Comparison of ENCODE assay signal across 8 cellular contexts in the genomic region with DNA sequence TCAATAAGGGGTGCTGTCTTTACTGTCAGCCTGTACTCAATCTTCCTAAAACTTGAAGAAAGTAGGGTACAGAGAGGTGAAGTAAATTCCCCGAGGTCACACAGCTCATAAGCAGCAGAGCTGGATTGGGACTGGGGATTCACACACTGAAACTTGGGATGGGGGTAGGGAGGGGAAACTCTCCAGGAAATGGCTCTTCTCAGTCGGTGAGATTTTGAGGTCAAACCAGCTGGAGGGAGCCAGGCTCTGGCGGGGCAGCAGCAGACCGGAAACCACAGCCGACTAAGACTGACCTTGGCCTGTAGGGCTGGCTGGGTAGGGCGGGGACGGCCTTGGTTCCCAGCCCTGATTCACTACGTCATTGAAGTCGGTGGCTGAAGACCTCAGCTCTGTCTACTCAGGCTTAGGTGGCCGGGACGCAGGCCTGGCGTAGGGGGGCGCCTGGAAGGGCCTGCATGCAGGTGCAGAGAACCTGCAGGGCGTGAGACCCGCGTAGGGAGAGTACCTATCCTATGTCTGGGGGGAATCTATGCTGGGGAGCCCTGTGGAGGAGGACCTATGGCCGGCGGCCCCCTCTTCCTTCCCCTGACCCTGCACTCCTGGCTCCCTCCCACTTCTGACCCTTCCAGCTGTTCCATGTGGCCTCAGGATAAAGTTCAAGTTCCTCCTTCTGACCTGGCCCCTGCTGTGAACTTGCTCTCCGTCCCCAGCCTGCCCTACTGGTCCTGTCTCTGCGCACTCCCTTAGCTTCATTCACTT. TPM values are rescaled to one million over a fixed set of nuclear protein-coding genes. Genes with fewer than 3 reads are reported as not detected.
DNase-seq lines count a peak whose midpoint lies in the region; ATAC-seq and TF ChIP-seq lines count a peak whose summit lies in the region.

No MANE protein-coding gene starts in this region.

- H3K79me2 ChIP-seq in OCI-LY7 (ENCODE audit: insufficient read depth, low read depth, low read length), result no peaks in the 10 kb centered on the region

- peak; percentile 91 to 96 (median 94) for ATAC-seq in right lobe of liver

- no peaks in the 10 kb centered on the region for H3K27me3 ChIP-seq in right lobe of liver

- POLR2A ChIA-PET in OCI-LY7 (lab: Charles Lee), result interaction anchor here (0.6 kb wide), 1 partner anchor 56 kb away, joined by 10 read pairs; no protein-coding TSS in a partner anchor

- H3K36me3 ChIP-seq in OCI-LY7 (ENCODE audit: insufficient read depth, low read length) (no peaks in the 10 kb centered on the region), right lobe of liver (no peaks in the 10 kb centered on the region)

- H4K20me1 ChIP-seq in OCI-LY7 (ENCODE audit: insufficient read depth, low read length), result peaks cover 3% of the 10 kb centered on the region; the same call in 1 of the 2 replicates

- no TSS peak for BruUV-seq in OCI-LY7 (replicated peaks; lab: Mats Ljungman, UMichigan)

- CTCF ChIA-PET in OCI-LY7 (lab: Charles Lee; ENCODE audit: unreplicated experiment), result interaction anchor here (0.6 kb wide), 1 partner anchor 53 kb away, joined by 8 read pairs; no protein-coding TSS in a partner anchor

- peaks cover 30% of the 10 kb centered on the region for H3K4me1 Mint-ChIP-seq in dendritic cell treated with granulocyte-macrophage colony-stimulating factor and Interleukin-4, amounts not matched to agents 40 ng/mL and 50 ng/mL, for 4 days (ENCODE audit: low read depth)
- no peaks in the 10 kb centered on the region for H3K4me1 Mint-ChIP-seq in mesothelial cell of epicardium

- no peak overlapping the region for H3K27ac ChIP-seq in OCI-LY7 (ENCODE audit: low read depth, low read length, poor library complexity, severe bottlenecking)
- peak overlapping the region; percentile 44 to 63 (median 49) for H3K27ac ChIP-seq in right lobe of liver

- no peaks in the 10 kb centered on the region for H3K36me3 Mint-ChIP-seq in dendritic cell treated with granulocyte-macrophage colony-stimulating factor and Interleukin-4, amounts not matched to agents 40 ng/mL and 50 ng/mL, for 4 days (ENCODE audit: low read depth)
- no peaks in the 10 kb centered on the region for H3K36me3 Mint-ChIP-seq in mesothelial cell of epicardium

- H3K9me3 ChIP-seq in OCI-LY7 (ENCODE audit: low read length) (no peaks in the 10 kb centered on the region), right lobe of liver (no peaks in the 10 kb centered on the region)

- TF ChIP-seq POLR2A in right lobe of liver (IDR thresholded peaks at IDR 0.05), result no peak

- H3K9me3 Mint-ChIP-seq in dendritic cell treated with granulocyte-macrophage colony-stimulating factor and Interleukin-4, amounts not matched to agents 40 ng/mL and 50 ng/mL, for 4 days, result no peaks in the 10 kb centered on the region
- H3K9me3 Mint-ChIP-seq in mesothelial cell of epicardium, result no peaks in the 10 kb centered on the region

- H2AFZ ChIP-seq in OCI-LY7 (ENCODE audit: low read length), result no peak overlapping the region

- H3K4me1 ChIP-seq in OCI-LY7 (ENCODE audit: insufficient read depth, low read length, poor library complexity, severe bottlenecking) (peaks cover 6% of the 10 kb centered on the region), right lobe of liver (peaks cover 0 to 4% (median 0%) of the 10 kb centered on the region in 4 donors)

- 8% methylated on average over 5 of the region's 20 CpGs for WGBS in right lobe of liver (ENCODE audit: insufficient coverage, low coverage, low lambda C conversion rate, missing lambda C conversion rate)

- H3K9me2 ChIP-seq in OCI-LY7 (ENCODE audit: insufficient read depth, low read length), result no peaks in the 10 kb centered on the region

- DNase-seq in GM10266 (ENCODE audit: extremely low spot score) (peak; percentile 80), HFF-Myc (ENCODE audit: extremely low read depth, low read depth) (peak; percentile 47), OCI-LY7 (ENCODE audit: low spot score) (peak; percentile 12), right lobe of liver (peak; percentile 68 to 78 (median 74)), superior temporal gyrus (ENCODE audit: extremely low spot score) (peak; percentile 13), mesothelial cell of epicardium (ENCODE audit: low spot score in 2 of 2, unreplicated experiment in 2 of 2) (no peak)
- no peak for DNase-seq in activated CD4-positive, alpha-beta T cell treated with anti-CD3 and anti-CD28 coated beads, Interleukin-2, amount 50 U/mL, for 4 hours

- H3K27me3 Mint-ChIP-seq in dendritic cell treated with granulocyte-macrophage colony-stimulating factor and Interleukin-4, amounts not matched to agents 40 ng/mL and 50 ng/mL, for 4 days, result peaks cover 20% of the 10 kb centered on the region
- peaks cover 13% of the 10 kb centered on the region for H3K27me3 Mint-ChIP-seq in mesothelial cell of epicardium (ENCODE audit: low read depth)

- TF ChIP-seq CTCF in GM10266 (IDR thresholded peaks at IDR 0.05; ENCODE audit: control insufficient read depth, insufficient read depth, low read depth, missing control alignments) (no peak), HFF-Myc (IDR thresholded peaks at IDR 0.05; ENCODE audit: low read depth, low read length, missing control alignments) (no peak), OCI-LY7 (conservative IDR thresholded peaks at IDR 0.05; ENCODE audit: low read length) (no peak), right lobe of liver (IDR thresholded peaks at IDR 0.05) (no peak), mesothelial cell of epicardium (IDR thresholded peaks at IDR 0.05; ENCODE audit: unreplicated experiment) (no peak)

- no peak overlapping the region for H3K4me3 ChIP-seq in HFF-Myc (replicated peaks; ENCODE audit: low read depth, low read length)
- H3K4me3 ChIP-seq in OCI-LY7 (ENCODE audit: low read depth, low read length, poor library complexity, severe bottlenecking), result no peak overlapping the region
- H3K4me3 ChIP-seq in right lobe of liver, result no peak overlapping the region

- intact Hi-C loops in OCI-LY7 (cut with micrococcal nuclease; ENCODE audit: unreplicated experiment), result no loop called here
- intact Hi-C loops in dendritic cell treated with granulocyte-macrophage colony-stimulating factor and Interleukin-4, amounts not matched to agents 40 ng/mL and 50 ng/mL, for 4 days (cut with micrococcal nuclease), result loop anchor here (5.0 to 10.0 kb wide), 2 partner anchors 45 to 57 kb away; a partner anchor contains a TSS
- intact Hi-C loops in right lobe of liver (cut with DNase I), result no loop called here

- H3K4me3 Mint-ChIP-seq in dendritic cell treated with granulocyte-macrophage colony-stimulating factor and Interleukin-4, amounts not matched to agents 40 ng/mL and 50 ng/mL, for 4 days, result peak overlapping the region; percentile 32
- H3K4me3 Mint-ChIP-seq in mesothelial cell of epicardium, result no peak overlapping the region

- no peak overlapping the region for H3K4me2 ChIP-seq in OCI-LY7 (ENCODE audit: low read length)

- peak overlapping the region; percentile 86 for H3K27ac Mint-ChIP-seq in dendritic cell treated with granulocyte-macrophage colony-stimulating factor and Interleukin-4, amounts not matched to agents 40 ng/mL and 50 ng/mL, for 4 days
- H3K27ac Mint-ChIP-seq in mesothelial cell of epicardium, result no peak overlapping the region

RNA-seq across cellular contexts. Expression of a gene that starts 11.8 kb away (rescaled TPM):
- total RNA-seq in OCI-LY7 (2014; rRNA removed; shearing (Covaris generic)), result not detected in 2 replicates
- total RNA-seq in OCI-LY7 (2022), result not detected in 2 replicates
- 10 to 100 TPM in 1 of 6 experiments, 1 to 10 TPM in 2, under 1 TPM in 3; 0.06 to 31.8 (median 1.2) TPM for total RNA-seq in right lobe of liver
- total RNA-seq in mesothelial cell of epicardium, result not detected in 3 replicates

RNA-seq across cellular contexts. Expression of a gene that starts 28.6 kb away (rescaled TPM):
- total RNA-seq in OCI-LY7 (2014; rRNA removed; shearing (Covaris generic)), result 0.09 TPM in 1 of 2 replicates, not detected in the other
- total RNA-seq in OCI-LY7 (2022) (0.24 TPM in 1 of 2 replicates, not detected in the other), right lobe of liver (under 1 TPM in 2 of 6 experiments, not detected in 4; 0.12 to 0.75 TPM), mesothelial cell of epicardium (0.34 to 0.60 TPM (median 0.53 TPM) in 3 replicates)

RNA-seq across cellular contexts. Expression of a gene that starts 44.9 kb away (rescaled TPM):
- total RNA-seq in OCI-LY7 (2014; rRNA removed; shearing (Covaris generic)), result 135 and 156 TPM in 2 replicates
- total RNA-seq in OCI-LY7 (2022) (142 and 159 TPM in 2 replicates), right lobe of liver (100 to 1,000 TPM in 2 of 6 experiments, 10 to 100 TPM in 4; 56.3 to 111 (median 64.6) TPM), mesothelial cell of epicardium (106 to 113 TPM (median 112 TPM) in 3 replicates)

Comparison
In these comparisons a context has a peak if more than half of its experiments do, and no peak if none do; other contexts are left out.
1. DNase-seq: peak in GM10266 (single experiment), HFF-Myc (single experiment), OCI-LY7 (single experiment), right lobe of liver (3 of 3) and superior temporal gyrus (single experiment); none in mesothelial cell of epicardium (0 of 2) and activated CD4-positive, alpha-beta T cell treated with anti-CD3 and anti-CD28 coated beads, Interleukin-2, amount 50 U/mL, for 4 hours (0 of 2).